ENCODE assay signal across 8 cellular contexts in the genomic region with DNA sequence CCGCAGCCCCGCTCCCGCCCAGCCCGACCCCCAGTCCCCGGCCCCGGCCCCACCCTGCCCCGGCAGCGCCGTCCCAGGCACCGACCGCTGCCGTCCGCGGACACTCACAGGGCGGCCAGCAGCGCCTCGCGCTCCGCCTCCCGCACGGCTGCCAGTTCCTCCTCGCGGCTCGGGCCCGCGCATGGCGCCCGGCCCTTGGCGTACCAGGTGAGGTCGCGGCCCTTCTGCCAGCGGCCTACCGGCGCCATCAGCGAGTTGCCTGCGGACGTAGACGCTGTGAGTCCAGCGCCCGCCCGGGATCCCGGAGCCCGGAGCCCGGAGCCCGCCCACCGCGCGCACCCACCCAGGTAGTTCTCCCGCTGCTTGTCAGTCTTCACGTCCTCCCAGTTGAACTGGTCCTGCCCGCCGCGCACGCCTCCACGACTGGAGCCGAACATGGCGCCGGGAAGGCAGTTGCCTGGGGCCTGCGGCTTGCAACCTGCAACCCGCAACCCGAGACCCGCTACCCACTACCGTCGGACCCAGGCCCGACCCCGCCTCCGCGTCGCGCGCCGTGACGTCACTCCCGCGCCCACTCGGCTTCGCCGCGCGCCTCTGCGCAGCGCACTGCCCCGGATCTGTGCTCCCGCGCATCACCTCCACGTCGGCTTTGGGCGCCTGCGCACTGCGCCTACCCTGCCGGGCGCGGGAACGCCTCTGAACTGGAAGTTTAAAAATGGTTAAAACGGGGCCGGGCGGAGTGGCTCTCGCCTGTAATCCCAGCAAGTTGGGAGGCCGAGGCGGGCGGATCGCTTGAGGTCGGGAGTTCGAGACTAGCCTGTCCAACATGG. TPM values are rescaled to one million over a fixed set of nuclear protein-coding genes. Genes with fewer than 3 reads are reported as not detected.
DNase-seq lines count a peak whose midpoint lies in the region; ATAC-seq, FAIRE-seq and TF ChIP-seq lines count a peak whose summit lies in the region.

Gene C1orf35, minus strand, starts transcription at position 535 of the 830 bp plus-strand sequence. Its CDS starts 98 bp downstream, at position 437.

- ATAC-seq in GM21526 (IDR thresholded peaks at IDR 0.05; ENCODE audit: low FRiP score, unreplicated experiment), result peak; percentile 55

- TF ChIP-seq CTCF in D721Med (IDR thresholded peaks at IDR 0.05; ENCODE audit: insufficient read depth, missing control alignments), result no peak
- TF ChIP-seq CTCF in OCI-LY1 (IDR thresholded peaks at IDR 0.05; ENCODE audit: low read length), result no peak

- H3K4me1 ChIP-seq in OCI-LY1 (ENCODE audit: insufficient read depth, low read length, severe bottlenecking) (peaks cover 30% of the 10 kb centered on the region), mesodermal cell (ENCODE audit: control insufficient read depth, insufficient read depth, low read length, poor library complexity, severe bottlenecking) (peaks cover 6% of the 10 kb centered on the region)

- H3K4me2 ChIP-seq in OCI-LY1 (ENCODE audit: low read length), result peak within 1 kb of the TSS; percentile 78

- H3K27ac ChIP-seq in OCI-LY1 (ENCODE audit: low read depth, low read length, poor library complexity, severe bottlenecking) (peak within 1 kb of the TSS; percentile 64), mesodermal cell (ENCODE audit: low read depth, low read length, severe bottlenecking) (peak within 1 kb of the TSS; percentile 69)

- H3K9me3 ChIP-seq in OCI-LY1 (ENCODE audit: low read length) (no peaks in the 10 kb centered on the region), mesodermal cell (ENCODE audit: control insufficient read depth, low read length) (no peaks in the 10 kb centered on the region)

- no peaks in the 10 kb centered on the region for H4K20me1 ChIP-seq in OCI-LY1 (ENCODE audit: insufficient read depth, low read length)

- no peaks in the 10 kb centered on the region for H3K79me2 ChIP-seq in OCI-LY1 (ENCODE audit: insufficient read depth, low read length)

- peaks cover 64% of the 10 kb centered on the region for H3K36me3 ChIP-seq in OCI-LY1 (ENCODE audit: insufficient read depth, low read length)
- H3K36me3 ChIP-seq in mesodermal cell (ENCODE audit: control insufficient read depth, insufficient read depth, low read length), result peaks cover 50% of the 10 kb centered on the region

- FAIRE-seq in D721Med (lab: Jason Lieb, UNC), result no peak

- DNase-seq in D721Med (ENCODE audit: insufficient read length, low spot score) (peak; percentile 100), HuH-7 (ENCODE audit: low spot score) (peak; percentile 99)
- peak; percentile 83 for DNase-seq in activated CD8-positive, alpha-beta memory T cell treated with anti-CD3 and anti-CD28 coated beads, Interleukin-2, amount 50 U/mL, for 24 hours (ENCODE audit: extremely low read depth)
- DNase-seq in stimulated activated CD8-positive, alpha-beta memory T cell treated with anti-CD3 and anti-CD28 coated beads, Interleukin-15, amount 100 ng/mL, for 4 hours (ENCODE audit: low read depth in 2 of 2), result peak; percentile 84 to 85

- H2AFZ ChIP-seq in OCI-LY1 (ENCODE audit: low read length), result peak within 1 kb of the TSS; percentile 38; the same call in 1 of the 2 replicates

- no peaks in the 10 kb centered on the region for H3K9me2 ChIP-seq in OCI-LY1 (ENCODE audit: low read depth, low read length)

- peak within 1 kb of the TSS; percentile 89 for H3K9ac ChIP-seq in OCI-LY1 (ENCODE audit: low read length)

- peaks cover 9% of the 10 kb centered on the region for H3F3A ChIP-seq in OCI-LY1 (ENCODE audit: insufficient read depth, low read length)

- 0 to 1% methylated on average over 71 to 93 of the region's 104 CpGs for WGBS in mesodermal cell (ENCODE audit: insufficient coverage in 2 of 2), 2 experiments

- no peaks in the 10 kb centered on the region for H3K27me3 ChIP-seq in OCI-LY1 (ENCODE audit: insufficient read depth, low read length)

- in situ Hi-C loops in endometrial microvascular endothelial cells (cut with HindIII; ENCODE audit: inconsistent ontology term, low pct_unique_long_range_greater_than_20kb, low sequenced_read_pairs), result no loop called here

- H3K4me3 ChIP-seq in OCI-LY1 (ENCODE audit: low read depth, low read length, poor library complexity, severe bottlenecking) (peak within 1 kb of the TSS; percentile 96), mesodermal cell (ENCODE audit: extremely low read depth, insufficient read depth, low read length, poor library complexity, severe bottlenecking) (peak within 1 kb of the TSS; percentile 93)

RNA-seq across cellular contexts. Expression of gene C1orf35, which starts in this region (rescaled TPM):
- 11.4 TPM for total RNA-seq in endometrial microvascular endothelial cells (ENCODE audit: inconsistent ontology term)
- polyA plus RNA-seq in mesodermal cell (2013, experiment 1 of 2), result 17.9 TPM
- polyA plus RNA-seq in mesodermal cell (2013, experiment 2 of 2), result 17.6 TPM

Comparison
In these comparisons a context has a peak if more than half of its experiments do, and no peak if none do; other contexts are left out.
1. Peak in every context shown above with its lines: DNase-seq, ATAC-seq, H3K4me3 ChIP-seq and H3K27ac ChIP-seq.